2 cellular contexts compared by ENCODE assay signal in genomic region chr5:143166661-143167420, GRCh38.
TF ChIP-seq lines count a peak whose summit lies in the region.

No MANE protein-coding gene starts in this region.

TF ChIP-seq in GM23338, 12 proteins besides CTCF, POLR2A, EP300 and RAD21 (continued from another document):
- no peak for TF ChIP-seq REST (IDR thresholded peaks at IDR 0.05; ENCODE audit: unreplicated experiment)
- TF ChIP-seq STAT1 (IDR thresholded peaks at IDR 0.05; ENCODE audit: unreplicated experiment), result no peak
- TF ChIP-seq EZH2 (IDR thresholded peaks at IDR 0.05; ENCODE audit: low read depth, unreplicated experiment), result no peak

TF ChIP-seq in liver, 16 proteins besides CTCF, POLR2A, EP300 and RAD21 (continued from another document):
- peak; percentile 19 for TF ChIP-seq ATF3 (IDR thresholded peaks at IDR 0.05)
- peak; percentile 66 to 86 for TF ChIP-seq HNF4A (conservative IDR thresholded peaks at IDR 0.05)
- TF ChIP-seq EGR1 (IDR thresholded peaks at IDR 0.05; ENCODE audit: low read depth in 2 of 2), result no peak
- TF ChIP-seq TAF1 (conservative IDR thresholded peaks at IDR 0.05), result no peak
- peak; percentile 79 for TF ChIP-seq SP1 (IDR thresholded peaks at IDR 0.05)
- TF ChIP-seq GABPA (IDR thresholded peaks at IDR 0.05 in 1 of 2, conservative IDR thresholded peaks at IDR 0.05 in 1 of 2), result no peak
- TF ChIP-seq YY1 (IDR thresholded peaks at IDR 0.05), result no peak
- TF ChIP-seq ZBTB33 (IDR thresholded peaks at IDR 0.05), result no peak
TF ChIP-seq in liver: peak in this region for 6.
